24 cellular contexts compared by ENCODE assay signal in genomic region chr1:64878090-64878489, GRCh38.
DNase-seq lines count a peak whose midpoint lies in the region; ATAC-seq and TF ChIP-seq lines count a peak whose summit lies in the region.
"Had no signal": no experiment of that assay in that cellular context is flagged by ENCODE, and none has a peak within 500 bp of the region (broad histone marks: within the 10 kb centered on the region; RNA-seq: fewer than 3 reads in every experiment).

No MANE protein-coding gene starts in this region.

- peaks cover 64% of the 10 kb centered on the region for H3K4me1 Mint-ChIP-seq in activated CD4-positive, alpha-beta T cell treated with anti-CD3 and anti-CD28 coated beads, Interleukin-2, amount 10 ng/mL, durations not matched to agents 7 days and 5 days
- H3K4me1 Mint-ChIP-seq in CD4-positive, alpha-beta T cell (ENCODE audit: low read depth) = peaks cover 89% of the 10 kb centered on the region
- peaks cover 66% of the 10 kb centered on the region for H3K4me1 Mint-ChIP-seq in activated T-helper 1 cell treated with anti-CD3 and anti-CD28 coated beads, Interleukin-12 subunit alpha, Interleukin-12 subunit beta, Interleukin-2, Interleukin-4 antibody, amounts not matched to agents 30 ng/mL and 10 ng/mL and 1 ng/mL, durations not matched to agents 14 hours and 24 hours and 36 hours (ENCODE audit: low read depth)
- H3K4me1 Mint-ChIP-seq in naive thymus-derived CD4-positive, alpha-beta T cell = peaks cover 44 to 89% (median 86%) of the 10 kb centered on the region in 7 donors
- H3K4me1 Mint-ChIP-seq in glutamatergic neuron (ENCODE audit: low read depth, unreplicated experiment) = peaks cover 20% of the 10 kb centered on the region

- no peak for ATAC-seq in CD4-positive, alpha-beta T cell (ENCODE audit: poor library complexity)
- no peak for ATAC-seq in naive thymus-derived CD4-positive, alpha-beta T cell
- ATAC-seq in HG03196 (IDR thresholded peaks at IDR 0.05; ENCODE audit: unreplicated experiment) (no peak), HG02981 (IDR thresholded peaks at IDR 0.05; ENCODE audit: unreplicated experiment) (no peak)
- ATAC-seq: lower lobe of right lung; stimulated activated naive B cell treated with anti-CD40 and anti-IgM and Interleukin-4, amounts not matched to agents 10 μg/mL and 1 μg/mL and 100 μg/mL, for 72 hours had no signal

- CTCF ChIA-PET in activated CD4-positive, alpha-beta T cell treated with anti-CD3 and anti-CD28 coated beads, Interleukin-2, amount 10 ng/mL, durations not matched to agents 7 days and 5 days (lab: Charles Lee) = interaction anchor here (0.6 to 1.1 kb wide), 3 partner anchors 38 to 200 kb away, joined by 3 read pairs; no protein-coding TSS in a partner anchor
- CTCF ChIA-PET in CD4-positive, alpha-beta T cell (lab: Charles Lee) = interaction anchor here (0.9 to 2.4 kb wide), 7 partner anchors 10 to 197 kb away, joined by 3 to 9 read pairs (median 4); no protein-coding TSS in a partner anchor
- CTCF ChIA-PET in naive thymus-derived CD4-positive, alpha-beta T cell (lab: Charles Lee) = interaction anchor here (0.8 to 1.9 kb wide), 6 partner anchors 14 to 143 kb away, joined by 3 to 8 read pairs (median 4); no protein-coding TSS in a partner anchor

- H3K36me3 ChIP-seq in naive thymus-derived CD4-positive, alpha-beta T cell (ENCODE audit: control insufficient read depth in 2 of 3, insufficient read depth in 3 of 3, low read length in 3 of 3) = peaks cover 15 to 48% (median 19%) of the 10 kb centered on the region in 3 experiments
- H3K36me3 ChIP-seq: ovary had no signal

- TF ChIP-seq CTCF in CD4-positive, alpha-beta T cell (IDR thresholded peaks at IDR 0.05) = no peak
- TF ChIP-seq CTCF in glutamatergic neuron (IDR thresholded peaks at IDR 0.05; ENCODE audit: partially characterized antibody, unreplicated experiment) = no peak

- DNase-seq in activated CD4-positive, alpha-beta T cell treated with anti-CD3 and anti-CD28 coated beads, Interleukin-2, amount 10 ng/mL, durations not matched to agents 7 days and 5 days = no peak
- DNase-seq in activated CD4-positive, alpha-beta T cell treated with anti-CD3 and anti-CD28 coated beads for 4 hours = no peak
- no peak for DNase-seq in CD4-positive, alpha-beta T cell
- DNase-seq in activated T-helper 1 cell treated with anti-CD3 and anti-CD28 coated beads, Interleukin-12 subunit alpha, Interleukin-12 subunit beta, Interleukin-2, Interleukin-4 antibody, amounts not matched to agents 30 ng/mL and 10 ng/mL and 1 ng/mL, durations not matched to agents 14 hours and 24 hours and 36 hours (ENCODE audit: low spot score) = no peak
- no peak for DNase-seq in naive thymus-derived CD4-positive, alpha-beta T cell
- DNase-seq in glutamatergic neuron = no peak
- DNase-seq: activated B cell treated with CpG ODN at 0.5 μM for 24 hours; activated CD4-positive, alpha-beta T cell treated with anti-CD3 and anti-CD28 coated beads, Interleukin-2, amount 50 U/mL, for 48 hours; activated effector memory CD4-positive, alpha-beta T cell treated with Interleukin-2 at 50 U/mL for 16 hours; amniotic stem cell; DMS 273 treated with DMSO at 0.1 percent for 48 hours; dorsolateral prefrontal cortex; GM23248; kidney glomerular epithelial cell; lower lobe of right lung; NCI-H2107; NCI-H345; NCI-H82; nephron progenitor cell; ovary; stimulated activated naive B cell treated with anti-CD40 and anti-IgM and Interleukin-4, amounts not matched to agents 10 μg/mL and 1 μg/mL and 100 μg/mL, for 72 hours; testis had no signal

- H3K9me3 Mint-ChIP-seq in activated CD4-positive, alpha-beta T cell treated with anti-CD3 and anti-CD28 coated beads, Interleukin-2, amount 10 ng/mL, durations not matched to agents 7 days and 5 days = no peaks in the 10 kb centered on the region
- H3K9me3 Mint-ChIP-seq in CD4-positive, alpha-beta T cell = no peaks in the 10 kb centered on the region
- no peaks in the 10 kb centered on the region for H3K9me3 Mint-ChIP-seq in activated T-helper 1 cell treated with anti-CD3 and anti-CD28 coated beads, Interleukin-12 subunit alpha, Interleukin-12 subunit beta, Interleukin-2, Interleukin-4 antibody, amounts not matched to agents 30 ng/mL and 10 ng/mL and 1 ng/mL, durations not matched to agents 14 hours and 24 hours and 36 hours
- H3K9me3 Mint-ChIP-seq in naive thymus-derived CD4-positive, alpha-beta T cell = peaks cover 0 to 2% (median 0%) of the 10 kb centered on the region in 11 donors
- no peaks in the 10 kb centered on the region for H3K9me3 Mint-ChIP-seq in glutamatergic neuron (ENCODE audit: unreplicated experiment)
- H3K9me3 Mint-ChIP-seq: activated B cell treated with CpG ODN at 0.5 μM for 24 hours; nephron progenitor cell; stimulated activated naive B cell treated with anti-CD40 and anti-IgM and Interleukin-4, amounts not matched to agents 10 μg/mL and 1 μg/mL and 100 μg/mL, for 72 hours had no signal

- POLR2A ChIA-PET in activated CD4-positive, alpha-beta T cell treated with anti-CD3 and anti-CD28 coated beads, Interleukin-2, amount 10 ng/mL, durations not matched to agents 7 days and 5 days (lab: Charles Lee) = no interaction called here
- POLR2A ChIA-PET in CD4-positive, alpha-beta T cell (lab: Charles Lee) = interaction anchor here (0.7 to 5.2 kb wide), 22 partner anchors 9 to 542 kb away, joined by 3 to 58 read pairs (median 4); partner anchors contain the start of genes JAK1, LEPR and LEPROT
- POLR2A ChIA-PET in naive thymus-derived CD4-positive, alpha-beta T cell (lab: Charles Lee) = interaction anchor here (0.9 to 2.4 kb wide), 9 partner anchors 28 to 193 kb away, joined by 3 to 20 read pairs (median 4); partner anchors contain the start of gene JAK1

- H3K4me1 ChIP-seq in naive thymus-derived CD4-positive, alpha-beta T cell (ENCODE audit: control insufficient read depth in 2 of 2, insufficient read depth in 2 of 2, low read length in 2 of 2) = peaks cover 43 to 62% of the 10 kb centered on the region in 2 donors
- H3K4me1 ChIP-seq: lower lobe of right lung, testis had no signal

- H3K4me3 Mint-ChIP-seq in activated CD4-positive, alpha-beta T cell treated with anti-CD3 and anti-CD28 coated beads, Interleukin-2, amount 10 ng/mL, durations not matched to agents 7 days and 5 days = no peak overlapping the region
- H3K4me3 Mint-ChIP-seq in CD4-positive, alpha-beta T cell = peak overlapping the region; percentile 1
- peak overlapping the region; percentile 16 for H3K4me3 Mint-ChIP-seq in activated T-helper 1 cell treated with anti-CD3 and anti-CD28 coated beads, Interleukin-12 subunit alpha, Interleukin-12 subunit beta, Interleukin-2, Interleukin-4 antibody, amounts not matched to agents 30 ng/mL and 10 ng/mL and 1 ng/mL, durations not matched to agents 14 hours and 24 hours and 36 hours
- H3K4me3 Mint-ChIP-seq in naive thymus-derived CD4-positive, alpha-beta T cell = peak overlapping the region in 9 of 10 donors; percentile 70 to 83 (median 77)
- H3K4me3 Mint-ChIP-seq in glutamatergic neuron (ENCODE audit: unreplicated experiment) = no peak overlapping the region
- H3K4me3 Mint-ChIP-seq: activated B cell treated with CpG ODN at 0.5 μM for 24 hours; nephron progenitor cell; stimulated activated naive B cell treated with anti-CD40 and anti-IgM and Interleukin-4, amounts not matched to agents 10 μg/mL and 1 μg/mL and 100 μg/mL, for 72 hours had no signal

- intact Hi-C loops in CD4-positive, alpha-beta T cell (cut with DNase I, micrococcal nuclease) = loop anchor here (5.0 to 10.0 kb wide), 5 partner anchors 44 to 539 kb away; no protein-coding TSS in a partner anchor
- intact Hi-C loops in activated T-helper 1 cell treated with anti-CD3 and anti-CD28 coated beads, Interleukin-12 subunit alpha, Interleukin-12 subunit beta, Interleukin-2, Interleukin-4 antibody, amounts not matched to agents 30 ng/mL and 10 ng/mL and 1 ng/mL, durations not matched to agents 14 hours and 24 hours and 36 hours (cut with micrococcal nuclease) = loop anchor here (5.0 kb wide), 1 partner anchor 164 kb away; no protein-coding TSS in a partner anchor
- intact Hi-C loops in naive thymus-derived CD4-positive, alpha-beta T cell (cut with micrococcal nuclease) = loop anchor here in 1 of 2 donors (5.0 kb wide), 1 partner anchor 544 kb away; the partner anchor contains the start of genes LEPR and LEPROT

- H3K36me3 Mint-ChIP-seq in activated CD4-positive, alpha-beta T cell treated with anti-CD3 and anti-CD28 coated beads, Interleukin-2, amount 10 ng/mL, durations not matched to agents 7 days and 5 days (ENCODE audit: low read depth) = peaks cover 75% of the 10 kb centered on the region
- H3K36me3 Mint-ChIP-seq in CD4-positive, alpha-beta T cell (ENCODE audit: low read depth) = peaks cover 90% of the 10 kb centered on the region
- peaks cover 63% of the 10 kb centered on the region for H3K36me3 Mint-ChIP-seq in activated T-helper 1 cell treated with anti-CD3 and anti-CD28 coated beads, Interleukin-12 subunit alpha, Interleukin-12 subunit beta, Interleukin-2, Interleukin-4 antibody, amounts not matched to agents 30 ng/mL and 10 ng/mL and 1 ng/mL, durations not matched to agents 14 hours and 24 hours and 36 hours (ENCODE audit: low read depth)
- H3K36me3 Mint-ChIP-seq in naive thymus-derived CD4-positive, alpha-beta T cell = peaks cover 16 to 51% (median 43%) of the 10 kb centered on the region in 5 donors
- no peaks in the 10 kb centered on the region for H3K36me3 Mint-ChIP-seq in glutamatergic neuron (ENCODE audit: unreplicated experiment)

- no peak overlapping the region for H3K27ac ChIP-seq in CD4-positive, alpha-beta T cell (ENCODE audit: low read depth, low read length)
- peak overlapping the region; percentile 36 for H3K27ac ChIP-seq in naive thymus-derived CD4-positive, alpha-beta T cell (ENCODE audit: low read depth, low read length)
- H3K27ac ChIP-seq: dorsolateral prefrontal cortex, GM23248, lower lobe of right lung, ovary, testis had no signal

- no peak overlapping the region for H3K4me3 ChIP-seq in naive thymus-derived CD4-positive, alpha-beta T cell (ENCODE audit: low read length)
- H3K4me3 ChIP-seq: dorsolateral prefrontal cortex, GM23248, lower lobe of right lung, ovary, testis had no signal

- no peaks in the 10 kb centered on the region for H3K27me3 ChIP-seq in CD4-positive, alpha-beta T cell (ENCODE audit: control insufficient read depth, insufficient read depth, low read length)
- H3K27me3 ChIP-seq in naive thymus-derived CD4-positive, alpha-beta T cell (ENCODE audit: control insufficient read depth in 2 of 2, insufficient read depth in 2 of 2, low read length in 2 of 2) = no peaks in the 10 kb centered on the region
- H3K27me3 ChIP-seq: dorsolateral prefrontal cortex, ovary, testis had no signal

- H3K9me3 ChIP-seq in CD4-positive, alpha-beta T cell (ENCODE audit: control insufficient read depth, low read length) = no peaks in the 10 kb centered on the region
- no peaks in the 10 kb centered on the region for H3K9me3 ChIP-seq in naive thymus-derived CD4-positive, alpha-beta T cell (ENCODE audit: control insufficient read depth in 2 of 3, low read length in 3 of 3)
- H3K9me3 ChIP-seq: lower lobe of right lung, ovary, testis had no signal

- H3K27me3 Mint-ChIP-seq in activated CD4-positive, alpha-beta T cell treated with anti-CD3 and anti-CD28 coated beads, Interleukin-2, amount 10 ng/mL, durations not matched to agents 7 days and 5 days = no peaks in the 10 kb centered on the region
- no peaks in the 10 kb centered on the region for H3K27me3 Mint-ChIP-seq in CD4-positive, alpha-beta T cell
- H3K27me3 Mint-ChIP-seq in activated T-helper 1 cell treated with anti-CD3 and anti-CD28 coated beads, Interleukin-12 subunit alpha, Interleukin-12 subunit beta, Interleukin-2, Interleukin-4 antibody, amounts not matched to agents 30 ng/mL and 10 ng/mL and 1 ng/mL, durations not matched to agents 14 hours and 24 hours and 36 hours (ENCODE audit: insufficient read depth) = no peaks in the 10 kb centered on the region
- no peaks in the 10 kb centered on the region for H3K27me3 Mint-ChIP-seq in naive thymus-derived CD4-positive, alpha-beta T cell
- H3K27me3 Mint-ChIP-seq in glutamatergic neuron (ENCODE audit: unreplicated experiment) = no peaks in the 10 kb centered on the region
- H3K27me3 Mint-ChIP-seq: activated B cell treated with CpG ODN at 0.5 μM for 24 hours; stimulated activated naive B cell treated with anti-CD40 and anti-IgM and Interleukin-4, amounts not matched to agents 10 μg/mL and 1 μg/mL and 100 μg/mL, for 72 hours had no signal

- H3K27ac Mint-ChIP-seq in activated CD4-positive, alpha-beta T cell treated with anti-CD3 and anti-CD28 coated beads, Interleukin-2, amount 10 ng/mL, durations not matched to agents 7 days and 5 days = peak overlapping the region; percentile 86
- H3K27ac Mint-ChIP-seq in CD4-positive, alpha-beta T cell = peak overlapping the region; percentile 82
- H3K27ac Mint-ChIP-seq in activated T-helper 1 cell treated with anti-CD3 and anti-CD28 coated beads, Interleukin-12 subunit alpha, Interleukin-12 subunit beta, Interleukin-2, Interleukin-4 antibody, amounts not matched to agents 30 ng/mL and 10 ng/mL and 1 ng/mL, durations not matched to agents 14 hours and 24 hours and 36 hours = no peak overlapping the region
- H3K27ac Mint-ChIP-seq in naive thymus-derived CD4-positive, alpha-beta T cell = peak overlapping the region; percentile 41 to 95 (median 86)
- no peak overlapping the region for H3K27ac Mint-ChIP-seq in glutamatergic neuron (ENCODE audit: unreplicated experiment)
- H3K27ac Mint-ChIP-seq: activated B cell treated with CpG ODN at 0.5 μM for 24 hours, nephron progenitor cell had no signal

Comparison
In these comparisons a context has a peak if more than half of its experiments do, and no peak if none do; other contexts are left out.
1. H3K27ac Mint-ChIP-seq: peak in activated CD4-positive, alpha-beta T cell treated with anti-CD3 and anti-CD28 coated beads, Interleukin-2, amount 10 ng/mL, durations not matched to agents 7 days and 5 days (single experiment), CD4-positive, alpha-beta T cell (single experiment) and naive thymus-derived CD4-positive, alpha-beta T cell (9 of 9); none in activated T-helper 1 cell treated with anti-CD3 and anti-CD28 coated beads, Interleukin-12 subunit alpha, Interleukin-12 subunit beta, Interleukin-2, Interleukin-4 antibody, amounts not matched to agents 30 ng/mL and 10 ng/mL and 1 ng/mL, durations not matched to agents 14 hours and 24 hours and 36 hours (single experiment) and glutamatergic neuron (single experiment).
2. H3K4me3 Mint-ChIP-seq: peak in CD4-positive, alpha-beta T cell (single experiment), activated T-helper 1 cell treated with anti-CD3 and anti-CD28 coated beads, Interleukin-12 subunit alpha, Interleukin-12 subunit beta, Interleukin-2, Interleukin-4 antibody, amounts not matched to agents 30 ng/mL and 10 ng/mL and 1 ng/mL, durations not matched to agents 14 hours and 24 hours and 36 hours (single experiment) and naive thymus-derived CD4-positive, alpha-beta T cell (9 of 10); none in activated CD4-positive, alpha-beta T cell treated with anti-CD3 and anti-CD28 coated beads, Interleukin-2, amount 10 ng/mL, durations not matched to agents 7 days and 5 days (single experiment) and glutamatergic neuron (single experiment).